10 cellular contexts compared by ENCODE assay signal in the genomic region with DNA sequence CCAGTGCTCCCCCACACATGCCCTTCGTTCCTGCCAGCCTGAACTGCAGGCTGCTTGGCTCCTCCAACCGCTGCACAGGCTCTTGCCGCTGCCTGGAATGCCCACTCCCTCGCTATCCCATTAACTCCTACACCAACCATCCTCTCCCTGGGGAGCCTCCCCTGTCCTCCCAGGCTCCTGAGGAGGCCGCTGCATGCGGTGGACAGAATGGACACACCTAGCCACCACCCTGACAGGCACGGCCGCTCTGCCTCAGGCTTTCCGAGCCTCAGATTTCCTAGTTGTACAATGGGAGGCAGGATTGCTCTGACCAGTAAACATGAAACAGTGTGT. TPM values are rescaled to one million over a fixed set of nuclear protein-coding genes. Genes with fewer than 3 reads are reported as not detected.
DNase-seq lines count a peak whose midpoint lies in the region; ATAC-seq and TF ChIP-seq lines count a peak whose summit lies in the region.
"Had no signal": no experiment of that assay in that cellular context is flagged by ENCODE, and none has a peak within 500 bp of the region (broad histone marks: within the 10 kb centered on the region; RNA-seq: fewer than 3 reads in every experiment).

No MANE protein-coding gene starts in this region.

- intact Hi-C loops in CD4-positive, alpha-beta memory T cell (cut with micrococcal nuclease): no loop called here
- intact Hi-C loops in left ventricle myocardium superior (cut with micrococcal nuclease): no loop called here

- peaks cover 8% of the 10 kb centered on the region for H3K4me1 ChIP-seq in CD4-positive, alpha-beta memory T cell (ENCODE audit: insufficient read depth, low read length)
- peaks cover 40% of the 10 kb centered on the region for H3K4me1 ChIP-seq in parathyroid adenoma

- peak overlapping the region in 6 of 8 donors; percentile 56 to 77 (median 62) for H3K4me3 Mint-ChIP-seq in CD4-positive, alpha-beta memory T cell
- peak overlapping the region; percentile 63 for H3K4me3 Mint-ChIP-seq in T-helper 17 cell

- no peaks in the 10 kb centered on the region for H3K36me3 ChIP-seq in CD4-positive, alpha-beta memory T cell (ENCODE audit: insufficient read depth, low read length)
- no peaks in the 10 kb centered on the region for H3K36me3 ChIP-seq in parathyroid adenoma (ENCODE audit: control insufficient read depth, insufficient read depth, low read length)

- CTCF ChIA-PET in CD4-positive, alpha-beta memory T cell (lab: Charles Lee; ENCODE audit: partially characterized antibody): interaction anchor here (1.8 kb wide), 1 partner anchor 9 kb away, joined by 9 read pairs; no protein-coding TSS in a partner anchor

- H3K9me3 Mint-ChIP-seq in CD4-positive, alpha-beta memory T cell: no peaks in the 10 kb centered on the region

- POLR2A ChIA-PET in CD4-positive, alpha-beta memory T cell (lab: Charles Lee; ENCODE audit: partially characterized antibody): interaction anchor here (2.0 kb wide), 1 partner anchor 12 kb away, joined by 7 read pairs; a partner anchor contains a TSS

- peaks cover 2 to 16% (median 10%) of the 10 kb centered on the region in 4 donors for H3K4me1 Mint-ChIP-seq in CD4-positive, alpha-beta memory T cell
- peaks cover 18% of the 10 kb centered on the region for H3K4me1 Mint-ChIP-seq in T-helper 17 cell

- H3K27ac ChIP-seq in CD4-positive, alpha-beta memory T cell (ENCODE audit: low read depth, low read length): no peak overlapping the region
- peak overlapping the region; percentile 20 for H3K27ac ChIP-seq in parathyroid adenoma

- H3K27me3 ChIP-seq in CD4-positive, alpha-beta memory T cell (ENCODE audit: insufficient read depth, low read length): no peaks in the 10 kb centered on the region
- no peaks in the 10 kb centered on the region for H3K27me3 ChIP-seq in parathyroid adenoma (ENCODE audit: control insufficient read depth, insufficient read depth, low read length)

- peak overlapping the region in 1 of 7 donors; percentile 54 for H3K27ac Mint-ChIP-seq in CD4-positive, alpha-beta memory T cell
- no peak overlapping the region for H3K27ac Mint-ChIP-seq in T-helper 17 cell

- no peaks in the 10 kb centered on the region for H3K9me3 ChIP-seq in CD4-positive, alpha-beta memory T cell (ENCODE audit: control insufficient read depth in 1 of 2, low read length in 2 of 2)
- H3K9me3 ChIP-seq in T-helper 17 cell (ENCODE audit: control insufficient read depth, low read length, poor library complexity, severe bottlenecking) (no peaks in the 10 kb centered on the region), parathyroid adenoma (ENCODE audit: control insufficient read depth, low read length) (no peaks in the 10 kb centered on the region)

- no peak overlapping the region for H3K9ac ChIP-seq in parathyroid adenoma

- DNase-seq in CD4-positive, alpha-beta memory T cell: no peak
- DNase-seq in T-helper 17 cell (no peak), left ventricle myocardium superior (peak; percentile 37), NCI-H1930 (lab: John Stamatoyannopoulos, UW) (no peak), mesenteric fat pad (ENCODE audit: low spot score) (no peak)
- DNase-seq: activated CD4-positive, CD25-positive, alpha-beta regulatory T cell had no signal

- TF ChIP-seq CTCF in parathyroid adenoma (IDR thresholded peaks at IDR 0.05): no peak

- peaks cover 0 to 7% of the 10 kb centered on the region in 2 donors for H3K36me3 Mint-ChIP-seq in CD4-positive, alpha-beta memory T cell
- H3K36me3 Mint-ChIP-seq in T-helper 17 cell (ENCODE audit: low read depth): no peaks in the 10 kb centered on the region

- no peak overlapping the region for H2AFZ ChIP-seq in parathyroid adenoma

- no peak overlapping the region for H3K4me3 ChIP-seq in CD4-positive, alpha-beta memory T cell (ENCODE audit: low read length in 2 of 2)
- H3K4me3 ChIP-seq in parathyroid adenoma (ENCODE audit: low read depth, low read length): no peak overlapping the region

- no peak overlapping the region for H3K4me2 ChIP-seq in parathyroid adenoma (ENCODE audit: low read length)

- no peaks in the 10 kb centered on the region for H3K27me3 Mint-ChIP-seq in CD4-positive, alpha-beta memory T cell
- no peaks in the 10 kb centered on the region for H3K27me3 Mint-ChIP-seq in T-helper 17 cell

- ATAC-seq in T-helper 17 cell: no peak
- peak; percentile 17 for ATAC-seq in left ventricle myocardium superior
- ATAC-seq in GM19023 (IDR thresholded peaks at IDR 0.05; ENCODE audit: unreplicated experiment): no peak
- ATAC-seq in HG03139 (IDR thresholded peaks at IDR 0.05; ENCODE audit: unreplicated experiment): no peak

- H3K79me2 ChIP-seq in parathyroid adenoma: no peaks in the 10 kb centered on the region

RNA-seq across cellular contexts. Expression of a gene that starts 2.3 kb away (rescaled TPM):
- total RNA-seq in CD4-positive, alpha-beta memory T cell: 1 to 10 TPM; 2.6 to 5.0 TPM
- under 1 TPM in 1 of 2 donors, not detected in 1; 0.48 TPM for polyA plus RNA-seq in CD4-positive, alpha-beta memory T cell
- total RNA-seq in T-helper 17 cell (1 to 10 TPM; 2.4 to 4.1 TPM), left ventricle myocardium superior (50.8 TPM), mesenteric fat pad (40.0 TPM)

RNA-seq across cellular contexts. Expression of a gene that starts 12.3 kb away (rescaled TPM):
- total RNA-seq in CD4-positive, alpha-beta memory T cell: 1 to 10 TPM; 5.1 to 5.4 TPM
- polyA plus RNA-seq in CD4-positive, alpha-beta memory T cell: 10 to 100 TPM in 1 of 2 donors, 1 to 10 TPM in 1; 6.6 to 13.3 TPM
- 1 to 10 TPM; 4.1 TPM for total RNA-seq in T-helper 17 cell
- total RNA-seq in left ventricle myocardium superior: 13.3 TPM
- total RNA-seq in mesenteric fat pad: 11.6 TPM

RNA-seq across cellular contexts. Expression of a gene that starts 12.5 kb away (rescaled TPM):
- 100 to 1,000 TPM; 309 to 310 TPM for total RNA-seq in CD4-positive, alpha-beta memory T cell
- polyA plus RNA-seq in CD4-positive, alpha-beta memory T cell: 100 to 1,000 TPM; 765 to 952 TPM
- total RNA-seq in T-helper 17 cell (100 to 1,000 TPM; 226 to 233 TPM), left ventricle myocardium superior (262 TPM), mesenteric fat pad (144 TPM)

RNA-seq across cellular contexts. Expression of a gene that starts 18.9 kb away (rescaled TPM):
- total RNA-seq in CD4-positive, alpha-beta memory T cell: 10 to 100 TPM; 14.9 to 15.2 TPM
- polyA plus RNA-seq in CD4-positive, alpha-beta memory T cell: 10 to 100 TPM; 11.3 to 15.4 TPM
- 1 to 10 TPM; 7.6 to 9.3 TPM for total RNA-seq in T-helper 17 cell
- total RNA-seq in left ventricle myocardium superior: 4.9 TPM
- total RNA-seq in mesenteric fat pad: 7.2 TPM

RNA-seq across cellular contexts. Expression of a gene that starts 55.6 kb away (rescaled TPM):
- not detected for total RNA-seq in CD4-positive, alpha-beta memory T cell
- not detected for polyA plus RNA-seq in CD4-positive, alpha-beta memory T cell
- total RNA-seq in T-helper 17 cell (not detected), left ventricle myocardium superior (not detected), mesenteric fat pad (not detected)
- total RNA-seq: LHCN-M2 had no signal
